9 cellular contexts compared by ENCODE assay signal in the genomic region with DNA sequence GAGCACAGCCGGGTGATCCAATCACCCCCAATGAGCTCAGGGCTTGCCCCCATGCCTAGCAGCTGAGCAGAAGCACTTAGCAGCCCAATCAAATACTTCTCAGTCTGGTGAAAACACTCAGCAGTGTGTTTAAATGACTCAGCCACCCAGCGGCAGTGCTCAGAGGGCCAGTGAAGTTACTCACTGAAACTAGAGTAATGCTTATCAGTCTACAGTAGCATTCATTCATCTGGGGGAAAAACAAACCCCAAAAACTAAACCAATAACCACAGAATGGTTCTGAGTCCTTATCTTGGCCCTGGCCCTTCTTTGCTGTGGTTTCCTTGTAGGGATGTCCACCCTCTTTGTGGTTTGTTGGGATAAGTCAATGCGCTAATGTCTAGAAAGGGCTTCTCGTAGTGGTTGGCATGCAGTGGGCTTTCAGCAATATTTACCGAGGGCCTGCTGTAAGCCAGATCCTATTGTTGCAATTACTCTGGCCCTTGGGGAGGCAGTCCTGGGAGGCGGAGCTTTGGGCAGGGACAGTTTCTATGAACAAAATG. TPM values are rescaled to one million over a fixed set of nuclear protein-coding genes. Genes with fewer than 3 reads are reported as not detected.
DNase-seq lines count a peak whose midpoint lies in the region; ATAC-seq, FAIRE-seq and TF ChIP-seq lines count a peak whose summit lies in the region.
"Had no signal": no experiment of that assay in that cellular context is flagged by ENCODE, and none has a peak within 500 bp of the region (broad histone marks: within the 10 kb centered on the region; RNA-seq: fewer than 3 reads in every experiment).

No MANE protein-coding gene starts in this region.

- ATAC-seq in GM21526 (IDR thresholded peaks at IDR 0.05; ENCODE audit: low FRiP score, unreplicated experiment) (peak; percentile 92), HG03575 (IDR thresholded peaks at IDR 0.05; ENCODE audit: extremely low read depth, insufficient number of reproducible peaks, low FRiP score, unreplicated experiment) (peak; percentile 91), upper lobe of right lung (peak; percentile 51)

- H3K36me3 ChIP-seq in astrocyte (ENCODE audit: insufficient read depth, low read length) (no peaks in the 10 kb centered on the region), upper lobe of right lung (no peaks in the 10 kb centered on the region), BE2C (no peaks in the 10 kb centered on the region)
- H3K36me3 ChIP-seq: BLaER1 had no signal

- TF ChIP-seq CTCF in astrocyte (IDR thresholded peaks at IDR 0.05; ENCODE audit: insufficient read depth, low read depth, low read length): no peak
- TF ChIP-seq CTCF in upper lobe of right lung (IDR thresholded peaks at IDR 0.05): no peak
- TF ChIP-seq CTCF in BE2C (IDR thresholded peaks at IDR 0.05; ENCODE audit: low read depth, low read length): no peak

- no peaks in the 10 kb centered on the region for H3K79me2 ChIP-seq in astrocyte (ENCODE audit: insufficient read depth, low read length)

- H3K4me3 ChIP-seq in astrocyte (ENCODE audit: insufficient read depth, low read depth, low read length) (no peak overlapping the region), upper lobe of right lung (no peak overlapping the region), BE2C (ENCODE audit: low read depth, low read length) (no peak overlapping the region)
- H3K4me3 ChIP-seq: BLaER1 had no signal

- H4K20me1 ChIP-seq in astrocyte (ENCODE audit: insufficient read depth, low read length): peaks cover 19% of the 10 kb centered on the region
- H4K20me1 ChIP-seq: BLaER1 had no signal

- FAIRE-seq in astrocyte (lab: Jason Lieb, UNC): peak; percentile 97

- no peak overlapping the region for H3K9ac ChIP-seq in astrocyte (ENCODE audit: low read length)
- H3K9ac ChIP-seq: BLaER1 had no signal

- H3K9me3 Mint-ChIP-seq in astrocyte (ENCODE audit: unreplicated experiment): peaks cover 14% of the 10 kb centered on the region

- H3K27me3 ChIP-seq in astrocyte (ENCODE audit: insufficient read depth, low read length) (peaks cover 70% of the 10 kb centered on the region), upper lobe of right lung (peaks cover 23% of the 10 kb centered on the region), BE2C (no peaks in the 10 kb centered on the region; the same call in 1 of the 2 replicates)
- H3K27me3 ChIP-seq: BLaER1 had no signal

- H3K4me2 ChIP-seq in astrocyte (ENCODE audit: low read length): peak overlapping the region; percentile 26
- H3K4me2 ChIP-seq: BLaER1 had no signal

- H3K4me1 ChIP-seq in astrocyte (ENCODE audit: insufficient read depth, low read length) (peaks cover 5% of the 10 kb centered on the region), upper lobe of right lung (no peaks in the 10 kb centered on the region), BE2C (no peaks in the 10 kb centered on the region)
- H3K4me1 ChIP-seq: BLaER1 had no signal

- peak overlapping the region; percentile 94 for H3K27ac Mint-ChIP-seq in astrocyte (ENCODE audit: unreplicated experiment)

- peaks cover 73% of the 10 kb centered on the region for H3K27me3 Mint-ChIP-seq in astrocyte (ENCODE audit: low read depth, unreplicated experiment)

- H3K36me3 Mint-ChIP-seq in astrocyte (ENCODE audit: low read depth, unreplicated experiment): peaks cover 1% of the 10 kb centered on the region

- intact Hi-C loops in upper lobe of right lung (cut with DNase I): no loop called here

- no peak overlapping the region for H3K4me3 Mint-ChIP-seq in astrocyte (ENCODE audit: unreplicated experiment)

- H3K4me1 Mint-ChIP-seq in astrocyte (ENCODE audit: low read depth, unreplicated experiment): peaks cover 3% of the 10 kb centered on the region

- H2AFZ ChIP-seq in astrocyte (ENCODE audit: low read depth, low read length): no peak overlapping the region

- DNase-seq in NCI-H1092 (lab: John Stamatoyannopoulos, UW): peak; percentile 41
- no peak for DNase-seq in NCI-H1092 treated with DMSO at 0.1 percent for 48 hours (lab: John Stamatoyannopoulos, UW)
- DNase-seq in astrocyte (ENCODE audit: low read depth): peak; percentile 99
- peak; percentile 46 for DNase-seq in upper lobe of right lung
- no peak for DNase-seq in NCI-H2227 treated with DMSO at 0.1 percent for 48 hours (lab: John Stamatoyannopoulos, UW)
- no peak for DNase-seq in BE2C

- H3K9me3 ChIP-seq in astrocyte (ENCODE audit: insufficient read depth, low read depth, low read length) (peaks cover 6% of the 10 kb centered on the region), upper lobe of right lung (no peaks in the 10 kb centered on the region), BE2C (no peaks in the 10 kb centered on the region)

- H3K27ac ChIP-seq in astrocyte (ENCODE audit: low read depth, low read length): no peak overlapping the region
- H3K27ac ChIP-seq in upper lobe of right lung: no peak overlapping the region
- H3K27ac ChIP-seq: BLaER1 had no signal

RNA-seq across cellular contexts. Expression of a gene that starts 43.2 kb away (rescaled TPM):
- 0.14 TPM in 1 of 2 replicates, not detected in the other for total RNA-seq in astrocyte
- total RNA-seq in upper lobe of right lung: not detected
- polyA plus RNA-seq in BE2C (2012; ENCODE audit: insufficient read depth, insufficient read length, low read depth): not detected

Comparison
In these comparisons a context has a peak if more than half of its experiments do, and no peak if none do; other contexts are left out.
1. DNase-seq: peak in NCI-H1092 (single experiment), astrocyte (single experiment) and upper lobe of right lung (single experiment); none in NCI-H1092 treated with DMSO at 0.1 percent for 48 hours (single experiment), NCI-H2227 treated with DMSO at 0.1 percent for 48 hours (single experiment) and BE2C (single experiment).
2. Peak in every context shown above with its lines, with median percentiles within 50 percentile points of each other: ATAC-seq.